Comparison of ENCODE assay signal across 9 cellular contexts in genomic region chr11:73404048-73404447, GRCh38. TPM values are rescaled to one million over a fixed set of nuclear protein-coding genes. Genes with fewer than 3 reads are reported as not detected.
A peak's percentile ranks its signal among the peaks of the same experiment; 100 is the strongest.
DNase-seq lines count a peak whose midpoint lies in the region; ATAC-seq lines count a peak whose summit lies in the region.
"Had no signal": no experiment of that assay in that cellular context is flagged by ENCODE, and none has a peak within 500 bp of the region (broad histone marks: within the 10 kb centered on the region; RNA-seq: fewer than 3 reads in every experiment).

No MANE protein-coding gene starts in this region.

- H4K5ac ChIP-seq in mesendoderm (ENCODE audit: low read length), result no peak overlapping the region

- H3K79me1 ChIP-seq in mesendoderm (ENCODE audit: low read length), result no peaks in the 10 kb centered on the region

- H3K36me3 ChIP-seq in NT2/D1 (ENCODE audit: insufficient read depth, insufficient read length, low read length) (peaks cover 44% of the 10 kb centered on the region), mesendoderm (ENCODE audit: control insufficient read depth, insufficient read depth, low read length) (peaks cover 2% of the 10 kb centered on the region)

- H3K9ac ChIP-seq in NT2/D1 (ENCODE audit: insufficient read length, low read depth) (no peak overlapping the region), mesendoderm (ENCODE audit: low read length) (no peak overlapping the region)

- H3K23ac ChIP-seq in mesendoderm (ENCODE audit: low read length), result no peak overlapping the region

- no peak overlapping the region for H2BK5ac ChIP-seq in mesendoderm (ENCODE audit: low read length)

- CTCF ChIA-PET in activated naive CD4-positive, alpha-beta T cell treated with anti-CD3 and anti-CD28 coated beads, Interleukin-2, amount 10 ng/mL, durations not matched to agents 7 days and 5 days (lab: Charles Lee), result interaction anchor here (1.1 to 1.5 kb wide), 4 partner anchors 8 to 258 kb away, joined by 3 to 5 read pairs (median 3); no protein-coding TSS in a partner anchor

- peaks cover 13% of the 10 kb centered on the region for H3K4me1 ChIP-seq in NT2/D1 (ENCODE audit: insufficient read depth, insufficient read length)
- H3K4me1 ChIP-seq in mesendoderm (ENCODE audit: control insufficient read depth, low read depth, low read length), result no peaks in the 10 kb centered on the region

- H3K9me3 ChIP-seq in NT2/D1 (ENCODE audit: insufficient read depth, low read length), result no peaks in the 10 kb centered on the region

- no peak overlapping the region for H3K18ac ChIP-seq in mesendoderm (ENCODE audit: low read length)

- H3K27me3 Mint-ChIP-seq in activated naive CD4-positive, alpha-beta T cell treated with anti-CD3 and anti-CD28 coated beads, Interleukin-2, amount 10 ng/mL, durations not matched to agents 7 days and 5 days, result no peaks in the 10 kb centered on the region
- H3K27me3 Mint-ChIP-seq: central memory CD8-positive, alpha-beta T cell had no signal

- peaks cover 22% of the 10 kb centered on the region for H3K36me3 Mint-ChIP-seq in activated naive CD4-positive, alpha-beta T cell treated with anti-CD3 and anti-CD28 coated beads, Interleukin-2, amount 10 ng/mL, durations not matched to agents 7 days and 5 days

- H2BK120ac ChIP-seq in mesendoderm (ENCODE audit: low read depth, low read length), result no peak overlapping the region

- ATAC-seq in GM21723 (IDR thresholded peaks at IDR 0.05; ENCODE audit: unreplicated experiment), result no peak

- H3K4me3 ChIP-seq in NT2/D1 (ENCODE audit: insufficient read length, low read depth) (no peak overlapping the region), mesendoderm (ENCODE audit: low read length) (no peak overlapping the region)

- no peak overlapping the region for H3K4me2 ChIP-seq in mesendoderm (ENCODE audit: low read length)

- H3K79me2 ChIP-seq in mesendoderm (ENCODE audit: control insufficient read depth, insufficient read depth, low read length), result no peaks in the 10 kb centered on the region

- H3K9me3 Mint-ChIP-seq in activated naive CD4-positive, alpha-beta T cell treated with anti-CD3 and anti-CD28 coated beads, Interleukin-2, amount 10 ng/mL, durations not matched to agents 7 days and 5 days, result no peaks in the 10 kb centered on the region
- H3K9me3 Mint-ChIP-seq: central memory CD8-positive, alpha-beta T cell had no signal

- no peak overlapping the region for H3K56ac ChIP-seq in mesendoderm (ENCODE audit: low read length)

- no peak overlapping the region for H3K27ac ChIP-seq in mesendoderm (ENCODE audit: low read depth, low read length)

- no peak overlapping the region for H4K8ac ChIP-seq in mesendoderm (ENCODE audit: low read depth, low read length)

- H3K27ac Mint-ChIP-seq in activated naive CD4-positive, alpha-beta T cell treated with anti-CD3 and anti-CD28 coated beads, Interleukin-2, amount 10 ng/mL, durations not matched to agents 7 days and 5 days, result no peak overlapping the region

- no CpG with 5 or more reads among the region's 4 CpGs for WGBS in mesendoderm (ENCODE audit: extremely low coverage, insufficient coverage, low lambda C conversion rate)

- H3K27me3 ChIP-seq in NT2/D1 (ENCODE audit: insufficient read depth, insufficient read length) (no peaks in the 10 kb centered on the region), mesendoderm (ENCODE audit: insufficient read depth, low read length, poor library complexity) (no peaks in the 10 kb centered on the region)

- H3K4me3 Mint-ChIP-seq in activated naive CD4-positive, alpha-beta T cell treated with anti-CD3 and anti-CD28 coated beads, Interleukin-2, amount 10 ng/mL, durations not matched to agents 7 days and 5 days, result no peak overlapping the region
- H3K4me3 Mint-ChIP-seq: central memory CD8-positive, alpha-beta T cell had no signal

- H3K4me1 Mint-ChIP-seq in activated naive CD4-positive, alpha-beta T cell treated with anti-CD3 and anti-CD28 coated beads, Interleukin-2, amount 10 ng/mL, durations not matched to agents 7 days and 5 days, result no peaks in the 10 kb centered on the region

- H2BK15ac ChIP-seq in mesendoderm (replicated peaks; ENCODE audit: low read depth), result no peak overlapping the region

- no peak overlapping the region for H2AK5ac ChIP-seq in mesendoderm (ENCODE audit: low read length)

- no peak overlapping the region for H3K4ac ChIP-seq in mesendoderm (ENCODE audit: low read depth, low read length)

- DNase-seq in activated naive CD4-positive, alpha-beta T cell treated with anti-CD3 and anti-CD28 coated beads, Interleukin-2, amount 10 ng/mL, durations not matched to agents 7 days and 5 days, result peak; percentile 38
- no peak for DNase-seq in activated naive CD4-positive, alpha-beta T cell treated with Interleukin-2 at 50 U/mL for 16 hours
- DNase-seq in NT2/D1 (ENCODE audit: low read depth, low spot score) (peak; percentile 33), dermis microvascular lymphatic vessel endothelial cell (ENCODE audit: low read depth in 2 of 2) (peak; percentile 56 to 63), mesendoderm (peak; percentile 76), ecto neural progenitor cell (ENCODE audit: low spot score) (no peak), NCI-H128 (lab: John Stamatoyannopoulos, UW; ENCODE audit: unreplicated experiment) (no peak)

RNA-seq across cellular contexts. Expression of gene RELT, which starts 27.8 kb away (rescaled TPM):
- 4.5 and 4.8 TPM in 2 replicates for total RNA-seq in dermis microvascular lymphatic vessel endothelial cell
- polyA plus RNA-seq in mesendoderm (2013, experiment 1 of 2), result 2.8 TPM
- 3.0 TPM for polyA plus RNA-seq in mesendoderm (2013, experiment 2 of 2)

Comparison
In these comparisons a context has a peak if more than half of its experiments do, and no peak if none do; other contexts are left out.
1. DNase-seq: peak in activated naive CD4-positive, alpha-beta T cell treated with anti-CD3 and anti-CD28 coated beads, Interleukin-2, amount 10 ng/mL, durations not matched to agents 7 days and 5 days (single experiment), NT2/D1 (single experiment), dermis microvascular lymphatic vessel endothelial cell (2 of 2) and mesendoderm (single experiment); none in activated naive CD4-positive, alpha-beta T cell treated with Interleukin-2 at 50 U/mL for 16 hours (single experiment), ecto neural progenitor cell (single experiment) and NCI-H128 (single experiment).